In the genomic region with DNA sequence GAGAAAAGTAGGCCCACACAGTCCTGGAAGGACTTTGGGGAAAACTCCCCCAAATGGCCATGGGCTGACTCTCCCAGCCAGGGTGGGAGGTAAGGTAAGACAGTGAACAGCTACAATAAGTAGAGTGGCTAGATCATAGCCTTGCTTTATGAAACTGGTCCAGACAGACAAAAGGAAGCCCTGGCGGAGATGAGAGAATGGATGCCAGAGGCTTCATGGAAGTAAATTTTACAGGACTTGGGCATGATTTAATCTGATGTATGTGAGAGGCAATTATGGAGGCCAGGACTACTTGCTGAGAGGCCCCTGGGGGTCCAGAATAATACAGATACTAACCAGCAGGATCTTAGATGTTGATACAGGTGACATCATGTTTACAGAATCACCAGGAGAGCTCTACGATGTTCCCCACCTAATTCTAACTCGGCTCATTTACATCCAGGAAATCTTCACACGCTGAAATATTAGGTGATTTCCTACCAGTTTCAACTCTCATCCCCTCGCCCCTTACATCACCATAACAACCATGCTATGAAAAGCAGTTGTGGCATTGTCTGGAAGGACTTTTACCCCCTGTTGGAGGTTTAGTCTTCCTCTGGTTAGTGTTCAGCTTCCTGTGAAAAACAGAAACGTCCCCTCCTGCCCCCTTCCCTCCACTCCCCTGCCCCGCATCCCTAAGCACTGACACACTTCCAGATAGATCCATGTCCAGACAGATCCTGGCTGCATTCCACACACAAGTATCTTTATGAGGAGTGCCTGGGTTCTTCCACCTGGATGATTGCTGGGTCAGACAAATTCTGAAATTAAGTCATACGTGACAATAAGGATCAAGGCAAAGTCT, we compare ENCODE assay signal across 1 cellular context.
TF ChIP-seq lines count a peak whose summit lies in the region.

No MANE protein-coding gene starts in this region.

TF ChIP-seq in GM23338, 12 proteins besides CTCF, POLR2A, EP300 and RAD21:
- TF ChIP-seq JUNB (IDR thresholded peaks at IDR 0.05; ENCODE audit: unreplicated experiment) (no peak), NANOG (IDR thresholded peaks at IDR 0.05; ENCODE audit: borderline replicate concordance) (no peak), POLR2AphosphoS5 (IDR thresholded peaks at IDR 0.05; ENCODE audit: low read depth) (no peak), ZNF114 (CRISPR knock-in tag; IDR thresholded peaks at IDR 0.05) (no peak), CREB1 (CRISPR knock-in tag; IDR thresholded peaks at IDR 0.05; ENCODE audit: low read depth) (no peak), ZNF331 (CRISPR knock-in tag; IDR thresholded peaks at IDR 0.05; ENCODE audit: low read depth) (no peak), STAT1 (IDR thresholded peaks at IDR 0.05; ENCODE audit: unreplicated experiment) (no peak), EZH2 (IDR thresholded peaks at IDR 0.05; ENCODE audit: low read depth, unreplicated experiment) (no peak), EZH2phosphoT487 (IDR thresholded peaks at IDR 0.05; ENCODE audit: unreplicated experiment) (no peak)
- TF ChIP-seq, protein P1, sequence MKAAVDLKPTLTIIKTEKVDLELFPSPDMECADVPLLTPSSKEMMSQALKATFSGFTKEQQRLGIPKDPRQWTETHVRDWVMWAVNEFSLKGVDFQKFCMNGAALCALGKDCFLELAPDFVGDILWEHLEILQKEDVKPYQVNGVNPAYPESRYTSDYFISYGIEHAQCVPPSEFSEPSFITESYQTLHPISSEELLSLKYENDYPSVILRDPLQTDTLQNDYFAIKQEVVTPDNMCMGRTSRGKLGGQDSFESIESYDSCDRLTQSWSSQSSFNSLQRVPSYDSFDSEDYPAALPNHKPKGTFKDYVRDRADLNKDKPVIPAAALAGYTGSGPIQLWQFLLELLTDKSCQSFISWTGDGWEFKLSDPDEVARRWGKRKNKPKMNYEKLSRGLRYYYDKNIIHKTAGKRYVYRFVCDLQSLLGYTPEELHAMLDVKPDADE (IDR thresholded peaks at IDR 0.05), result no peak
- TF ChIP-seq, protein P2, sequence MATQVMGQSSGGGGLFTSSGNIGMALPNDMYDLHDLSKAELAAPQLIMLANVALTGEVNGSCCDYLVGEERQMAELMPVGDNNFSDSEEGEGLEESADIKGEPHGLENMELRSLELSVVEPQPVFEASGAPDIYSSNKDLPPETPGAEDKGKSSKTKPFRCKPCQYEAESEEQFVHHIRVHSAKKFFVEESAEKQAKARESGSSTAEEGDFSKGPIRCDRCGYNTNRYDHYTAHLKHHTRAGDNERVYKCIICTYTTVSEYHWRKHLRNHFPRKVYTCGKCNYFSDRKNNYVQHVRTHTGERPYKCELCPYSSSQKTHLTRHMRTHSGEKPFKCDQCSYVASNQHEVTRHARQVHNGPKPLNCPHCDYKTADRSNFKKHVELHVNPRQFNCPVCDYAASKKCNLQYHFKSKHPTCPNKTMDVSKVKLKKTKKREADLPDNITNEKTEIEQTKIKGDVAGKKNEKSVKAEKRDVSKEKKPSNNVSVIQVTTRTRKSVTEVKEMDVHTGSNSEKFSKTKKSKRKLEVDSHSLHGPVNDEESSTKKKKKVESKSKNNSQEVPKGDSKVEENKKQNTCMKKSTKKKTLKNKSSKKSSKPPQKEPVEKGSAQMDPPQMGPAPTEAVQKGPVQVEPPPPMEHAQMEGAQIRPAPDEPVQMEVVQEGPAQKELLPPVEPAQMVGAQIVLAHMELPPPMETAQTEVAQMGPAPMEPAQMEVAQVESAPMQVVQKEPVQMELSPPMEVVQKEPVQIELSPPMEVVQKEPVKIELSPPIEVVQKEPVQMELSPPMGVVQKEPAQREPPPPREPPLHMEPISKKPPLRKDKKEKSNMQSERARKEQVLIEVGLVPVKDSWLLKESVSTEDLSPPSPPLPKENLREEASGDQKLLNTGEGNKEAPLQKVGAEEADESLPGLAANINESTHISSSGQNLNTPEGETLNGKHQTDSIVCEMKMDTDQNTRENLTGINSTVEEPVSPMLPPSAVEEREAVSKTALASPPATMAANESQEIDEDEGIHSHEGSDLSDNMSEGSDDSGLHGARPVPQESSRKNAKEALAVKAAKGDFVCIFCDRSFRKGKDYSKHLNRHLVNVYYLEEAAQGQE (IDR thresholded peaks at IDR 0.05; ENCODE audit: unreplicated experiment), result no peak
- TF ChIP-seq, protein P3, sequence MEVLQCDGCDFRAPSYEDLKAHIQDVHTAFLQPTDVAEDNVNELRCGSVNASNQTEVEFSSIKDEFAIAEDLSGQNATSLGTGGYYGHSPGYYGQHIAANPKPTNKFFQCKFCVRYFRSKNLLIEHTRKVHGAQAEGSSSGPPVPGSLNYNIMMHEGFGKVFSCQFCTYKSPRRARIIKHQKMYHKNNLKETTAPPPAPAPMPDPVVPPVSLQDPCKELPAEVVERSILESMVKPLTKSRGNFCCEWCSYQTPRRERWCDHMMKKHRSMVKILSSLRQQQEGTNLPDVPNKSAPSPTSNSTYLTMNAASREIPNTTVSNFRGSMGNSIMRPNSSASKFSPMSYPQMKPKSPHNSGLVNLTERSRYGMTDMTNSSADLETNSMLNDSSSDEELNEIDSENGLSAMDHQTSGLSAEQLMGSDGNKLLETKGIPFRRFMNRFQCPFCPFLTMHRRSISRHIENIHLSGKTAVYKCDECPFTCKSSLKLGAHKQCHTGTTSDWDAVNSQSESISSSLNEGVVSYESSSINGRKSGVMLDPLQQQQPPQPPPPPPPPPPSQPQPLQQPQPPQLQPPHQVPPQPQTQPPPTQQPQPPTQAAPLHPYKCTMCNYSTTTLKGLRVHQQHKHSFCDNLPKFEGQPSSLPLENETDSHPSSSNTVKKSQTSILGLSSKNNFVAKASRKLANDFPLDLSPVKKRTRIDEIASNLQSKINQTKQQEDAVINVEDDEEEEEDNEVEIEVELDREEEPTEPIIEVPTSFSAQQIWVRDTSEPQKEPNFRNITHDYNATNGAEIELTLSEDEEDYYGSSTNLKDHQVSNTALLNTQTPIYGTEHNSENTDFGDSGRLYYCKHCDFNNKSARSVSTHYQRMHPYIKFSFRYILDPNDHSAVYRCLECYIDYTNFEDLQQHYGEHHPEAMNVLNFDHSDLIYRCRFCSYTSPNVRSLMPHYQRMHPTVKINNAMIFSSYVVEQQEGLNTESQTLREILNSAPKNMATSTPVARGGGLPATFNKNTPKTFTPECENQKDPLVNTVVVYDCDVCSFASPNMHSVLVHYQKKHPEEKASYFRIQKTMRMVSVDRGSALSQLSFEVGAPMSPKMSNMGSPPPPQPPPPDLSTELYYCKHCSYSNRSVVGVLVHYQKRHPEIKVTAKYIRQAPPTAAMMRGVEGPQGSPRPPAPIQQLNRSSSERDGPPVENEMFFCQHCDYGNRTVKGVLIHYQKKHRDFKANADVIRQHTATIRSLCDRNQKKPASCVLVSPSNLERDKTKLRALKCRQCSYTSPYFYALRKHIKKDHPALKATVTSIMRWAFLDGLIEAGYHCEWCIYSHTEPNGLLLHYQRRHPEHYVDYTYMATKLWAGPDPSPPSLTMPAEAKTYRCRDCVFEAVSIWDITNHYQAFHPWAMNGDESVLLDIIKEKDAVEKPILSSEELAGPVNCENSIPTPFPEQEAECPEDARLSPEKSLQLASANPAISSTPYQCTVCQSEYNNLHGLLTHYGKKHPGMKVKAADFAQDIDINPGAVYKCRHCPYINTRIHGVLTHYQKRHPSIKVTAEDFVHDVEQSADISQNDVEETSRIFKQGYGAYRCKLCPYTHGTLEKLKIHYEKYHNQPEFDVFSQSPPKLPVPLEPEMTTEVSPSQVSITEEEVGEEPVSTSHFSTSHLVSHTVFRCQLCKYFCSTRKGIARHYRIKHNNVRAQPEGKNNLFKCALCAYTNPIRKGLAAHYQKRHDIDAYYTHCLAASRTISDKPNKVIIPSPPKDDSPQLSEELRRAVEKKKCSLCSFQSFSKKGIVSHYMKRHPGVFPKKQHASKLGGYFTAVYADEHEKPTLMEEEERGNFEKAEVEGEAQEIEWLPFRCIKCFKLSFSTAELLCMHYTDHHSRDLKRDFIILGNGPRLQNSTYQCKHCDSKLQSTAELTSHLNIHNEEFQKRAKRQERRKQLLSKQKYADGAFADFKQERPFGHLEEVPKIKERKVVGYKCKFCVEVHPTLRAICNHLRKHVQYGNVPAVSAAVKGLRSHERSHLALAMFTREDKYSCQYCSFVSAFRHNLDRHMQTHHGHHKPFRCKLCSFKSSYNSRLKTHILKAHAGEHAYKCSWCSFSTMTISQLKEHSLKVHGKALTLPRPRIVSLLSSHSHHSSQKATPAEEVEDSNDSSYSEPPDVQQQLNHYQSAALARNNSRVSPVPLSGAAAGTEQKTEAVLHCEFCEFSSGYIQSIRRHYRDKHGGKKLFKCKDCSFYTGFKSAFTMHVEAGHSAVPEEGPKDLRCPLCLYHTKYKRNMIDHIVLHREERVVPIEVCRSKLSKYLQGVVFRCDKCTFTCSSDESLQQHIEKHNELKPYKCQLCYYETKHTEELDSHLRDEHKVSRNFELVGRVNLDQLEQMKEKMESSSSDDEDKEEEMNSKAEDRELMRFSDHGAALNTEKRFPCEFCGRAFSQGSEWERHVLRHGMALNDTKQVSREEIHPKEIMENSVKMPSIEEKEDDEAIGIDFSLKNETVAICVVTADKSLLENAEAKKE (CRISPR knock-in tag; IDR thresholded peaks at IDR 0.05), result no peak
